In the genomic region with DNA sequence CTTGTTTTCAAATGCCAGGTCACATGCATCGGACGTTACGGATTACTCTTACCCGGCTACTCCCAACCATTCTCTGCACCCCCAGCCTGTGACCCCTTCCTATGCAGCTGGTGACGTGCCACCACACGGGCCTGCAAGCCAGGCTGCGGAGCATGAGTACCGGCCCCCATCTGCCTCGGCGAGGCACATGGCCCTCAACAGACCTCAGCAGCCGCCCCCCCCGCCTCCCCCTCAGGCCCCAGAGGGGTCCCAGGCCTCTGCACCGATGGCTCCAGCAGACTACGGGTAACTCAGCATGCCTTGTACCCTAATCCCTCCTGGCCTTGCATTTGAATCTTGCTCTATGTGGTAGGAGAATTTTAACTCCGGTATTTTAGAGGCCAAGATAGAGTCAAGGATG, we compare ENCODE assay signal across 31 cellular contexts.
"Had no signal": no experiment of that assay in that cellular context is flagged by ENCODE, and none has a peak within 500 bp of the region (broad histone marks: within the 10 kb centered on the region; RNA-seq: fewer than 3 reads in every experiment).

No MANE protein-coding gene starts in this region.

- H3K4me3 ChIP-seq: breast epithelium, PC-9 had no signal

- H3K27ac ChIP-seq: breast epithelium, KMS-11, PC-9, RWPE1 had no signal

- H2AFZ ChIP-seq: PC-9 had no signal

- H3K9me3 ChIP-seq: ascending aorta, breast epithelium had no signal

- H3K36me3 Mint-ChIP-seq: activated CD8-positive, alpha-beta memory T cell treated with anti-CD3 and anti-CD28 coated beads, Interleukin-2, amount 10 ng/mL, durations not matched to agents 7 days and 5 days; activated naive CD8-positive, alpha-beta T cell treated with anti-CD3 and anti-CD28 coated beads, Interleukin-2, amount 10 ng/mL, durations not matched to agents 7 days and 5 days had no signal

- H3K36me3 ChIP-seq: breast epithelium had no signal

- H3K4me1 ChIP-seq: ascending aorta, breast epithelium had no signal

- H3K27ac Mint-ChIP-seq: activated B cell treated with CpG ODN at 0.5 μM for 24 hours; activated CD4-positive, alpha-beta memory T cell treated with anti-CD3 and anti-CD28 coated beads, Interleukin-2, amount 10 ng/mL, durations not matched to agents 7 days and 5 days; activated CD8-positive, alpha-beta memory T cell treated with anti-CD3 and anti-CD28 coated beads, Interleukin-2, amount 10 ng/mL, durations not matched to agents 7 days and 5 days; activated naive CD8-positive, alpha-beta T cell treated with anti-CD3 and anti-CD28 coated beads, Interleukin-2, amount 10 ng/mL, durations not matched to agents 7 days and 5 days had no signal

- DNase-seq: activated B cell treated with CpG ODN at 0.5 μM for 24 hours; activated CD4-positive, alpha-beta memory T cell treated with anti-CD3 and anti-CD28 coated beads, Interleukin-2, amount 10 ng/mL, durations not matched to agents 7 days and 5 days; activated CD4-positive, alpha-beta T cell treated with anti-CD3 and anti-CD28 coated beads for 4 hours; activated CD4-positive, CD25-positive, alpha-beta regulatory T cell treated with anti-CD3 and anti-CD28 coated beads, Interleukin-2, amount 50 U/mL, for 72 hours; activated CD8-positive, alpha-beta memory T cell treated with anti-CD3 and anti-CD28 coated beads for 24 hours; activated CD8-positive, alpha-beta memory T cell treated with anti-CD3 and anti-CD28 coated beads, Interleukin-2, amount 10 ng/mL, durations not matched to agents 7 days and 5 days; activated CD8-positive, alpha-beta memory T cell treated with anti-CD3 and anti-CD28 coated beads, Interleukin-2, amount 50 U/mL, for 48 hours; activated effector memory CD4-positive, alpha-beta T cell treated with Interleukin-2 at 50 U/mL for 16 hours; activated naive CD4-positive, alpha-beta T cell treated with anti-CD3 and anti-CD28 coated beads, Interleukin-2, amount 50 U/mL, for 16 hours; activated naive CD8-positive, alpha-beta T cell treated with anti-CD3 and anti-CD28 coated beads, Interleukin-2, amount 10 ng/mL, durations not matched to agents 7 days and 5 days; activated T-cell treated with anti-CD3 and anti-CD28 coated beads, Interleukin-2, amount 50 U/mL, for 48 hours; amygdala; MM.1S; MV-4-11; NCI-H1092; NCI-H146; NCI-H187; NCI-H2081; NCI-H345; NCI-H524 treated with DMSO at 0.1 percent for 48 hours; NK-92 treated with Interleukin-12 subunit alpha and Interleukin-12 subunit beta, amount 100 ng/mL, for 24 hours; PC-9; Right ventricle myocardium superior; SW 1271; T-helper 1 cell; T-helper 2 cell; T-helper 9 cell had no signal

- H3K9me3 Mint-ChIP-seq: activated B cell treated with CpG ODN at 0.5 μM for 24 hours; activated CD4-positive, alpha-beta memory T cell treated with anti-CD3 and anti-CD28 coated beads, Interleukin-2, amount 10 ng/mL, durations not matched to agents 7 days and 5 days; activated naive CD8-positive, alpha-beta T cell treated with anti-CD3 and anti-CD28 coated beads, Interleukin-2, amount 10 ng/mL, durations not matched to agents 7 days and 5 days had no signal

- H3K4me1 Mint-ChIP-seq: activated B cell treated with CpG ODN at 0.5 μM for 24 hours; activated CD4-positive, alpha-beta memory T cell treated with anti-CD3 and anti-CD28 coated beads, Interleukin-2, amount 10 ng/mL, durations not matched to agents 7 days and 5 days; activated CD8-positive, alpha-beta memory T cell treated with anti-CD3 and anti-CD28 coated beads, Interleukin-2, amount 10 ng/mL, durations not matched to agents 7 days and 5 days; activated naive CD8-positive, alpha-beta T cell treated with anti-CD3 and anti-CD28 coated beads, Interleukin-2, amount 10 ng/mL, durations not matched to agents 7 days and 5 days had no signal

- H3K9ac ChIP-seq: KMS-11 had no signal

- H3K4me2 ChIP-seq: KMS-11, PC-9 had no signal

- H3K4me3 Mint-ChIP-seq: activated B cell treated with CpG ODN at 0.5 μM for 24 hours; activated CD4-positive, alpha-beta memory T cell treated with anti-CD3 and anti-CD28 coated beads, Interleukin-2, amount 10 ng/mL, durations not matched to agents 7 days and 5 days; activated CD8-positive, alpha-beta memory T cell treated with anti-CD3 and anti-CD28 coated beads, Interleukin-2, amount 10 ng/mL, durations not matched to agents 7 days and 5 days; activated naive CD8-positive, alpha-beta T cell treated with anti-CD3 and anti-CD28 coated beads, Interleukin-2, amount 10 ng/mL, durations not matched to agents 7 days and 5 days had no signal

- ATAC-seq: activated CD8-positive, alpha-beta memory T cell treated with anti-CD3 and anti-CD28 coated beads, Interleukin-2, amount 10 ng/mL, durations not matched to agents 7 days and 5 days had no signal

- H3K27me3 ChIP-seq: ascending aorta, breast epithelium had no signal
